6 cellular contexts compared by ENCODE assay signal in genomic region chr3:32464726-32465125, GRCh38. TPM values are rescaled to one million over a fixed set of nuclear protein-coding genes. Genes with fewer than 3 reads are reported as not detected.
DNase-seq lines count a peak whose midpoint lies in the region; ATAC-seq and TF ChIP-seq lines count a peak whose summit lies in the region.
"Not testable (repeated sequence)": the region's sequence is repeated elsewhere in the genome, so short reads cannot be mapped to it uniquely, and the experiment has no call there.

No MANE protein-coding gene starts in this region.

- not testable (repeated sequence) for H3K36me3 Mint-ChIP-seq in CD4-positive, alpha-beta T cell (ENCODE audit: low read depth); activated naive CD8-positive, alpha-beta T cell
- H3K36me3 Mint-ChIP-seq in activated T-cell treated with anti-CD3 and anti-CD28 coated beads, Interleukin-2, amount 50 U/mL, for 24 hours (ENCODE audit: low read depth): peaks cover 12% of the 10 kb centered on the region
- H3K36me3 Mint-ChIP-seq in stimulated activated effector memory CD8-positive, alpha-beta T cell treated with anti-CD3 and anti-CD28 coated beads, Interleukin-12 subunit alpha, Interleukin-12 subunit beta, amount 100 ng/mL, for 72 hours: peaks cover 28% of the 10 kb centered on the region

- H3K27me3 Mint-ChIP-seq in CD4-positive, alpha-beta T cell; activated T-cell treated with anti-CD3 and anti-CD28 coated beads, Interleukin-2, amount 50 U/mL, for 24 hours; activated naive CD8-positive, alpha-beta T cell: not testable (repeated sequence)

- H3K27ac ChIP-seq in CD4-positive, alpha-beta T cell (ENCODE audit: low read depth, low read length): not testable (repeated sequence)
- H3K27ac ChIP-seq in WERI-Rb-1: peak overlapping the region; percentile 59
- H3K27ac ChIP-seq in lower lobe of right lung: peak overlapping the region; percentile 67

- not testable (repeated sequence) for H3K27me3 ChIP-seq in CD4-positive, alpha-beta T cell (ENCODE audit: control insufficient read depth, insufficient read depth, low read length); WERI-Rb-1 (ENCODE audit: insufficient read depth, low read depth, severe bottlenecking); lower lobe of right lung (ENCODE audit: low read depth)

- H3K27ac Mint-ChIP-seq in CD4-positive, alpha-beta T cell: not testable (repeated sequence)
- peak overlapping the region; percentile 19 for H3K27ac Mint-ChIP-seq in activated T-cell treated with anti-CD3 and anti-CD28 coated beads, Interleukin-2, amount 50 U/mL, for 24 hours
- H3K27ac Mint-ChIP-seq in activated naive CD8-positive, alpha-beta T cell: peak overlapping the region; percentile 30
- peak overlapping the region; percentile 53 for H3K27ac Mint-ChIP-seq in stimulated activated effector memory CD8-positive, alpha-beta T cell treated with anti-CD3 and anti-CD28 coated beads, Interleukin-12 subunit alpha, Interleukin-12 subunit beta, amount 100 ng/mL, for 72 hours

- CTCF ChIA-PET in CD4-positive, alpha-beta T cell (lab: Charles Lee): not testable (repeated sequence)

- not testable (repeated sequence) for H3K4me3 ChIP-seq in WERI-Rb-1 (ENCODE audit: low read depth, low read length)
- peak overlapping the region; percentile 29 for H3K4me3 ChIP-seq in lower lobe of right lung

- peaks cover 32% of the 10 kb centered on the region for H3K4me1 ChIP-seq in lower lobe of right lung

- H3K4me3 Mint-ChIP-seq in CD4-positive, alpha-beta T cell: peak overlapping the region; percentile 5
- not testable (repeated sequence) for H3K4me3 Mint-ChIP-seq in activated T-cell treated with anti-CD3 and anti-CD28 coated beads, Interleukin-2, amount 50 U/mL, for 24 hours; activated naive CD8-positive, alpha-beta T cell; stimulated activated effector memory CD8-positive, alpha-beta T cell treated with anti-CD3 and anti-CD28 coated beads, Interleukin-12 subunit alpha, Interleukin-12 subunit beta, amount 100 ng/mL, for 72 hours

- H3K9me3 ChIP-seq in CD4-positive, alpha-beta T cell (ENCODE audit: control insufficient read depth, low read length); WERI-Rb-1 (ENCODE audit: severe bottlenecking); lower lobe of right lung: not testable (repeated sequence)

- POLR2A ChIA-PET in CD4-positive, alpha-beta T cell (lab: Charles Lee): interaction anchor here (1.0 kb wide), 1 partner anchor 50 kb away, joined by 3 read pairs; no protein-coding TSS in a partner anchor

- not testable (repeated sequence) for ATAC-seq in CD4-positive, alpha-beta T cell (ENCODE audit: poor library complexity); lower lobe of right lung; stimulated activated effector memory CD8-positive, alpha-beta T cell treated with anti-CD3 and anti-CD28 coated beads, Interleukin-12 subunit alpha, Interleukin-12 subunit beta, amount 100 ng/mL, for 72 hours

- not testable (repeated sequence) for H3K9me3 Mint-ChIP-seq in CD4-positive, alpha-beta T cell; activated T-cell treated with anti-CD3 and anti-CD28 coated beads, Interleukin-2, amount 50 U/mL, for 24 hours; activated naive CD8-positive, alpha-beta T cell (ENCODE audit: low read depth); stimulated activated effector memory CD8-positive, alpha-beta T cell treated with anti-CD3 and anti-CD28 coated beads, Interleukin-12 subunit alpha, Interleukin-12 subunit beta, amount 100 ng/mL, for 72 hours

- intact Hi-C loops in CD4-positive, alpha-beta T cell (cut with DNase I, micrococcal nuclease): loop anchor here in 1 of 2 experiments (2.0 to 5.0 kb wide), 4 partner anchors 32 to 287 kb away; partner anchors contain the start of gene CMTM6
- intact Hi-C loops in lower lobe of right lung (cut with DNase I): loop anchor here (10.0 kb wide), 1 partner anchor 70 kb away; the partner anchor contains the start of gene CMTM7

- not testable (repeated sequence) for DNase-seq in CD4-positive, alpha-beta T cell; WERI-Rb-1; activated T-cell treated with anti-CD3 and anti-CD28 coated beads, Interleukin-2, amount 50 U/mL, for 24 hours; lower lobe of right lung; stimulated activated effector memory CD8-positive, alpha-beta T cell treated with anti-CD3 and anti-CD28 coated beads, Interleukin-12 subunit alpha, Interleukin-12 subunit beta, amount 100 ng/mL, for 72 hours (ENCODE audit: low spot score in 2 of 2)

- TF ChIP-seq CTCF in CD4-positive, alpha-beta T cell (IDR thresholded peaks at IDR 0.05); WERI-Rb-1 (IDR thresholded peaks at IDR 0.05; ENCODE audit: low read depth, low read length); lower lobe of right lung (IDR thresholded peaks at IDR 0.05): not testable (repeated sequence)

- peaks cover 31% of the 10 kb centered on the region for H3K4me1 Mint-ChIP-seq in CD4-positive, alpha-beta T cell (ENCODE audit: low read depth)
- peaks cover 26% of the 10 kb centered on the region for H3K4me1 Mint-ChIP-seq in activated T-cell treated with anti-CD3 and anti-CD28 coated beads, Interleukin-2, amount 50 U/mL, for 24 hours (ENCODE audit: low read depth)
- H3K4me1 Mint-ChIP-seq in activated naive CD8-positive, alpha-beta T cell (ENCODE audit: low read depth): peaks cover 21% of the 10 kb centered on the region
- peaks cover 35% of the 10 kb centered on the region for H3K4me1 Mint-ChIP-seq in stimulated activated effector memory CD8-positive, alpha-beta T cell treated with anti-CD3 and anti-CD28 coated beads, Interleukin-12 subunit alpha, Interleukin-12 subunit beta, amount 100 ng/mL, for 72 hours

- H3K36me3 ChIP-seq in WERI-Rb-1: not testable (repeated sequence)
- peaks cover 11% of the 10 kb centered on the region for H3K36me3 ChIP-seq in lower lobe of right lung

RNA-seq across cellular contexts. Expression of gene CMTM6, which starts 37.9 kb away (rescaled TPM):
- total RNA-seq in CD4-positive, alpha-beta T cell: 10 to 100 TPM; 36.5 to 37.8 TPM
- 69.5 TPM for total RNA-seq in lower lobe of right lung
